In genomic region chr3:125211523-125212095, GRCh38 we compare ENCODE assay signal across 8 cellular contexts. TPM values are rescaled to one million over a fixed set of nuclear protein-coding genes. Genes with fewer than 3 reads are reported as not detected.
DNase-seq lines count a peak whose midpoint lies in the region; ATAC-seq and TF ChIP-seq lines count a peak whose summit lies in the region.

No MANE protein-coding gene starts in this region.

- 72 to 85% (median 75%) methylated on average over 11 of the region's 11 CpGs for WGBS in heart left ventricle, 4 donors
- 66 to 94% methylated on average over 3 to 7 of the region's 11 CpGs for WGBS in mesodermal cell (ENCODE audit: insufficient coverage in 2 of 2), 2 experiments

- H3K4me1 Mint-ChIP-seq in chondrocyte (ENCODE audit: low read depth) (peaks cover 17% of the 10 kb centered on the region), type B pancreatic cell (ENCODE audit: unreplicated experiment) (peaks cover 16% of the 10 kb centered on the region)

- H3K9me3 Mint-ChIP-seq in chondrocyte (ENCODE audit: low read depth) (no peaks in the 10 kb centered on the region), type B pancreatic cell (no peaks in the 10 kb centered on the region)

- peak in 2 of 4 donors; percentile 29 to 34 for ATAC-seq in heart left ventricle
- ATAC-seq in Right ventricle myocardium superior (ENCODE audit: poor library complexity): no peak
- ATAC-seq in HG03442 (IDR thresholded peaks at IDR 0.05; ENCODE audit: unreplicated experiment): no peak

- peak overlapping the region; percentile 76 for H3K27ac Mint-ChIP-seq in chondrocyte (ENCODE audit: unreplicated experiment)
- H3K27ac Mint-ChIP-seq in type B pancreatic cell: peak overlapping the region; percentile 61

- H3K4me1 ChIP-seq in heart left ventricle (peaks cover 4 to 16% (median 10%) of the 10 kb centered on the region in 12 donors), mesodermal cell (ENCODE audit: control insufficient read depth, insufficient read depth, low read length, poor library complexity, severe bottlenecking) (peaks cover 5% of the 10 kb centered on the region)

- intact Hi-C loops in heart left ventricle (cut with DNase I) (no loop called here), Right ventricle myocardium superior (cut with DNase I) (no loop called here)

- peak overlapping the region in 8 of 12 donors; percentile 38 to 64 (median 54) for H3K4me3 ChIP-seq in heart left ventricle
- H3K4me3 ChIP-seq in mesodermal cell (ENCODE audit: extremely low read depth, insufficient read depth, low read length, poor library complexity, severe bottlenecking): peak overlapping the region; percentile 53

- TF ChIP-seq CTCF in heart left ventricle (IDR thresholded peaks at IDR 0.05) (no peak), chondrocyte (IDR thresholded peaks at IDR 0.05) (no peak), type B pancreatic cell (conservative IDR thresholded peaks at IDR 0.05) (no peak)

- H3K9me3 ChIP-seq in heart left ventricle (no peaks in the 10 kb centered on the region), mesodermal cell (ENCODE audit: control insufficient read depth, low read length) (no peaks in the 10 kb centered on the region)

- no peaks in the 10 kb centered on the region for H3K36me3 Mint-ChIP-seq in chondrocyte (ENCODE audit: low read depth)
- no peaks in the 10 kb centered on the region for H3K36me3 Mint-ChIP-seq in type B pancreatic cell

- H3K27me3 ChIP-seq in heart left ventricle: peaks cover 4 to 42% (median 17%) of the 10 kb centered on the region in 9 donors

- H3K36me3 ChIP-seq in heart left ventricle (no peaks in the 10 kb centered on the region), mesodermal cell (ENCODE audit: control insufficient read depth, insufficient read depth, low read length) (no peaks in the 10 kb centered on the region)

- no peaks in the 10 kb centered on the region for H3K27me3 Mint-ChIP-seq in chondrocyte (ENCODE audit: low read depth)
- H3K27me3 Mint-ChIP-seq in type B pancreatic cell: peaks cover 15% of the 10 kb centered on the region

- TF ChIP-seq POLR2A in heart left ventricle (IDR thresholded peaks at IDR 0.05): no peak

- H3K27ac ChIP-seq in heart left ventricle (no peak overlapping the region), mesodermal cell (ENCODE audit: low read depth, low read length, severe bottlenecking) (no peak overlapping the region)

- H3K4me3 Mint-ChIP-seq in chondrocyte (ENCODE audit: unreplicated experiment) (peak overlapping the region; percentile 65), type B pancreatic cell (peak overlapping the region; percentile 86)

- DNase-seq in heart left ventricle: no peak
- no peak for DNase-seq in Right ventricle myocardium superior
- DNase-seq in chondrocyte (ENCODE audit: low spot score): no peak
- no peak for DNase-seq in type B pancreatic cell (ENCODE audit: extremely low spot score, unreplicated experiment)
- no peak for DNase-seq in GOT3 (lab: John Stamatoyannopoulos, UW)
- no peak for DNase-seq in A172 (ENCODE audit: low spot score)

RNA-seq across cellular contexts. Expression of gene SLC12A8, which starts 0.9 kb away (rescaled TPM):
- total RNA-seq in heart left ventricle: 1 to 10 TPM in 2 of 9 donors, under 1 TPM in 4, not detected in 3; 0.09 to 1.9 (median 0.72) TPM
- polyA plus RNA-seq in heart left ventricle: under 1 TPM; 0.22 to 0.69 TPM
- total RNA-seq in Right ventricle myocardium superior: 0.30 TPM
- total RNA-seq in chondrocyte: 6.1 to 7.7 TPM (median 7.4 TPM) in 3 replicates
- polyA plus RNA-seq in mesodermal cell (2013, experiment 1 of 2): 10.2 TPM
- polyA plus RNA-seq in mesodermal cell (2013, experiment 2 of 2): 7.3 TPM
- 6.8 and 13.8 TPM in 2 replicates for total RNA-seq in type B pancreatic cell (ENCODE audit: low replicate concordance)
- 10.7 and 24.9 TPM in 2 replicates for total RNA-seq in A172 (2014; rRNA removed; shearing (Covaris generic))
